In the genomic region with DNA sequence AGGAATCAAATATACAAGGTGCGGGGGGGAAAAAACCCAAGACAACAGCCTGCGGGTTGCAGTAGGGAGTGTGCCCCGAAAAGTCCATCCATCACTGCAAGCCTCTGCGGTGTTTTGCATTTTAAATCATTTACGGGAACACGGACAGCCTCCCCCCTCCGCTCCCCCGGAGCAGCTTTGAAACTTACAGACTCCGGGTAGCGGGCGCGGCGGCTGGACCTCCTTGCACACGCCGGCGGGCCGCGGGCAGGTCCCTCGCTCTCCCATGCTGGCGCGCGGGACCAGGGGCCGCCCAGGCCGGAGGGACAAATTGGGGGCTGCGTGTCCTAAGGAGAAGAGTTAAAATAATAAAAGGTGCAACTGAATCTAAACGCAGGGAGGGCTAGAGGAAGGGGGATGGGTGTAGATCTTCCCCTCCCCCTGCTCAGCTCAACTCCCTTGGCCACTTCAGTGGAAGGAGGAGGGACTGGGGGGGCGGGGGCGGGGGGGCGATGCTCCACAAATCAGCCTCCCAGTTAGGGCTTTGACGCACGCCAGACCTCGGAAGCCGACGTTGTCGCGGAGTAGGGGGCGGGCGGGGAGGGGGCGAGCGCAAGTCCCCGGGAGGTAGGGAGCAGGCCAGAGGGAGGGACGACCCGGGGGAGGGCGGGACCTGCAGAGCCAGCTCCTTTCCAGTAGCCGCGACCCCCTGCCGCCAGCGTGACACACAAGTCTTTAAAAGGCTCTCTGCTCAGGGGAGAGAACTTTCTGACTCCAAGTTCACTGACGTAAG, we compare ENCODE assay signal across 8 cellular contexts. TPM values are rescaled to one million over a fixed set of nuclear protein-coding genes. Genes with fewer than 3 reads are reported as not detected.
DNase-seq lines count a peak whose midpoint lies in the region; ATAC-seq, FAIRE-seq and TF ChIP-seq lines count a peak whose summit lies in the region.

A gene (minus strand): TSS at position 349 of the 772 bp plus-strand sequence. CDS start 1,090 bp downstream, outside the sequence.

- H3K4me1 Mint-ChIP-seq in mesothelial cell of epicardium = peaks cover 23% of the 10 kb centered on the region

- H3K27ac Mint-ChIP-seq in mesothelial cell of epicardium = peak within 1 kb of the TSS; percentile 48

- FAIRE-seq in RCC 7860 (lab: Jason Lieb, UNC) = no peak

- POLR2A ChIA-PET in GM10248 (lab: Yijun Ruan, JAX) = no interaction called here

- H3K9me3 Mint-ChIP-seq in mesothelial cell of epicardium = no peaks in the 10 kb centered on the region

- DNase-seq in GM10248 (ENCODE audit: extremely low spot score) (peak; percentile 11), NCI-H82 treated with DMSO at 0.1 percent for 48 hours (lab: John Stamatoyannopoulos, UW; ENCODE audit: unreplicated experiment) (peak; percentile 92), epithelial cell of proximal tubule (ENCODE audit: low read depth) (no peak), mesothelial cell of epicardium (ENCODE audit: low spot score in 2 of 2, unreplicated experiment in 2 of 2) (peak; percentile 23 to 58), ureter (ENCODE audit: low spot score) (peak; percentile 70), NCI-H2107 treated with DMSO at 0.1 percent for 48 hours (lab: John Stamatoyannopoulos, UW; ENCODE audit: unreplicated experiment) (no peak), RCC 7860 (ENCODE audit: low spot score) (no peak)

- H3K4me3 Mint-ChIP-seq in mesothelial cell of epicardium = peak within 1 kb of the TSS; percentile 69

- peak within 1 kb of the TSS; percentile 57 for H3K4me3 ChIP-seq in epithelial cell of proximal tubule (ENCODE audit: low read depth, low read length)

- ATAC-seq in HG03432 (IDR thresholded peaks at IDR 0.05; ENCODE audit: unreplicated experiment) = no peak

- H3K36me3 Mint-ChIP-seq in mesothelial cell of epicardium = no peaks in the 10 kb centered on the region

- TF ChIP-seq CTCF in GM10248 (IDR thresholded peaks at IDR 0.05; ENCODE audit: control extremely low read depth, extremely low read depth, low read depth, missing control alignments) (no peak), epithelial cell of proximal tubule (conservative IDR thresholded peaks at IDR 0.05; ENCODE audit: low read depth, low read length) (no peak), mesothelial cell of epicardium (IDR thresholded peaks at IDR 0.05; ENCODE audit: unreplicated experiment) (no peak)

- CTCF ChIA-PET in GM10248 (lab: Yijun Ruan, JAX) = no interaction called here

- peaks cover 68% of the 10 kb centered on the region for H3K27me3 Mint-ChIP-seq in mesothelial cell of epicardium (ENCODE audit: low read depth)

RNA-seq across cellular contexts. Expression of the gene that starts here (rescaled TPM):
- total RNA-seq in epithelial cell of proximal tubule = 0.06 TPM in 1 of 2 replicates, not detected in the other
- total RNA-seq in mesothelial cell of epicardium = 2.9 to 3.9 TPM (median 3.6 TPM) in 3 replicates
- total RNA-seq in ureter = 10.5 TPM

Comparison
In these comparisons a context has a peak if more than half of its experiments do, and no peak if none do; other contexts are left out.
1. DNase-seq: peak in GM10248 (single experiment), NCI-H82 treated with DMSO at 0.1 percent for 48 hours (single experiment), mesothelial cell of epicardium (2 of 2) and ureter (single experiment); none in epithelial cell of proximal tubule (single experiment), NCI-H2107 treated with DMSO at 0.1 percent for 48 hours (single experiment) and RCC 7860 (single experiment).